ENCODE assay signal across 11 cellular contexts in the genomic region with DNA sequence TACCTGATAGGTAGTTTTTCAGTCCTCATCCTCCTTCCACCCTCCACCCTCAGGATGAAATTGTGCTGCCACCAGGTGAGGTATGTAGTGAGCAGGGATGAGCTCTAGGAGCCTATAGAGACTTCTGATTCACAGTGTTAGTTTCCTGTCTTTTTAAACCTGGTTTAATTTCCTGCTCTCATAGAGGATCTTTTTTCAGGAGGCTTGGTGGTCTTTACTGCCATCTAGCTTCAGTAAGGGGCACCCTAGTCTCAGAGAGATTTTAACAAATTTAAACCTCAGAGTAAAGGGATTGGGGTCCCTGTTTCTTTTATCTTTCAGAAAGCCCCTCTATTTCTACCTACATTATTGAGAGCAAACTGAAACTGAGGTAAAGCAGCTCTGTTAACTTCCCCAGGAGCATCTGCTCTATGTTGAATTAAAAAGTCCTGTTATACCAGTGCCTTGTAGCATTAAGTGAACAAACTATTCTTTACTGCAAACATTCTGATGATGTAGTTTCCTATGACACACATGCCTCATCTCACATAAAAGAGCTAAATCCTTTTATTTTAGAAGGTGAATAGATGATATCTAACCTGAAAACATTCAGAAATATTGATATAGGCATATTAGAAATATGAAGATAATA.
A peak's percentile ranks its signal among the peaks of the same experiment; 100 is the strongest.
DNase-seq lines count a peak whose midpoint lies in the region; ATAC-seq and TF ChIP-seq lines count a peak whose summit lies in the region.
"Had no signal": no experiment of that assay in that cellular context is flagged by ENCODE, and none has a peak within 500 bp of the region (broad histone marks: within the 10 kb centered on the region; RNA-seq: fewer than 3 reads in every experiment).

No MANE protein-coding gene starts in this region.

- TF ChIP-seq CTCF in A673 (conservative IDR thresholded peaks at IDR 0.05; ENCODE audit: low read depth, low read length), result peak; percentile 52
- TF ChIP-seq CTCF in RWPE2 (IDR thresholded peaks at IDR 0.05; ENCODE audit: poor library complexity, severe bottlenecking), result peak; percentile 64
- TF ChIP-seq CTCF in foreskin fibroblast (IDR thresholded peaks at IDR 0.05; ENCODE audit: low read depth, low read length), result peak; percentile 22
- TF ChIP-seq CTCF in CD8-positive, alpha-beta T cell (IDR thresholded peaks at IDR 0.05), result no peak

- no peaks in the 10 kb centered on the region for H3K9me3 ChIP-seq in A673 (ENCODE audit: low read depth, low read length, poor library complexity, severe bottlenecking)
- H3K9me3 ChIP-seq in GM23248 (ENCODE audit: low read depth), result no peaks in the 10 kb centered on the region
- H3K9me3 ChIP-seq in RWPE2 (ENCODE audit: severe bottlenecking), result no peaks in the 10 kb centered on the region
- no peaks in the 10 kb centered on the region for H3K9me3 ChIP-seq in CD8-positive, alpha-beta T cell (ENCODE audit: low read length)

- BruUV-seq in A673 (replicated peaks; lab: Mats Ljungman, UMichigan), result no TSS peak

- H3K4me1 ChIP-seq in A673 (ENCODE audit: insufficient read depth, low read length, poor library complexity, severe bottlenecking), result no peaks in the 10 kb centered on the region
- peaks cover 18% of the 10 kb centered on the region for H3K4me1 ChIP-seq in GM23248 (ENCODE audit: insufficient read depth)
- peaks cover 6% of the 10 kb centered on the region for H3K4me1 ChIP-seq in RWPE2 (ENCODE audit: insufficient read depth, poor library complexity, severe bottlenecking)
- no peaks in the 10 kb centered on the region for H3K4me1 ChIP-seq in CD8-positive, alpha-beta T cell (ENCODE audit: insufficient read depth, low read length)

- intact Hi-C loops in A673 (cut with micrococcal nuclease; ENCODE audit: unreplicated experiment), result no loop called here
- intact Hi-C loops in CD8-positive, alpha-beta T cell (cut with DNase I, micrococcal nuclease), result no loop called here

- H4K20me1 ChIP-seq in GM23248 (ENCODE audit: insufficient read depth), result no peaks in the 10 kb centered on the region

- H3K27ac ChIP-seq in A673 (ENCODE audit: low read depth, low read length, poor library complexity, severe bottlenecking) (no peak overlapping the region), GM23248 (no peak overlapping the region), RWPE2 (ENCODE audit: poor library complexity, severe bottlenecking) (no peak overlapping the region)
- H3K27ac ChIP-seq in CD8-positive, alpha-beta T cell (ENCODE audit: low read depth, low read length), result no peak overlapping the region
- H3K27ac ChIP-seq: skin epidermis had no signal

- in situ Hi-C loops in GM23248 (cut with MboI), result no loop called here

- no peak overlapping the region for H2AFZ ChIP-seq in GM23248

- H3F3A ChIP-seq in GM23248 (ENCODE audit: insufficient read depth), result peaks cover 22% of the 10 kb centered on the region

- peaks cover 2% of the 10 kb centered on the region for H3K36me3 Mint-ChIP-seq in CD8-positive, alpha-beta T cell

- peak; percentile 40 for DNase-seq in A673 (ENCODE audit: low spot score)
- peak; percentile 9 for DNase-seq in GM23248
- no peak for DNase-seq in RWPE2 (ENCODE audit: low spot score)
- DNase-seq in foreskin fibroblast, result peak in 1 of 2 donors; percentile 49
- no peak for DNase-seq in kidney glomerular epithelial cell (lab: John Stamatoyannopoulos, UW)
- no peak for DNase-seq in CD8-positive, alpha-beta T cell
- DNase-seq in dedifferentiated amniotic fluid mesenchymal stem cell (ENCODE audit: extremely low spot score), result no peak
- no peak for DNase-seq in GOT3 (lab: John Stamatoyannopoulos, UW)
- DNase-seq: CD8-positive, alpha-beta memory T cell; SHP77 treated with DMSO at 0.1 percent for 48 hours had no signal

- CTCF ChIA-PET in A673 (lab: Charles Lee), result interaction anchor here (0.5 to 1.1 kb wide), 4 partner anchors 30 to 982 kb away, joined by 3 to 11 read pairs (median 4); no protein-coding TSS in a partner anchor
- CTCF ChIA-PET in CD8-positive, alpha-beta T cell (lab: Charles Lee), result interaction anchor here (1.2 to 1.8 kb wide), 2 partner anchors 20 to 30 kb away, joined by 3 to 4 read pairs; no protein-coding TSS in a partner anchor

- no peaks in the 10 kb centered on the region for H3K79me2 ChIP-seq in GM23248 (ENCODE audit: insufficient read depth)

- H3K9me2 ChIP-seq in GM23248 (ENCODE audit: insufficient read depth), result no peaks in the 10 kb centered on the region

- peaks cover 6% of the 10 kb centered on the region for H3K9me3 Mint-ChIP-seq in CD8-positive, alpha-beta T cell

- H3K9ac ChIP-seq in GM23248, result no peak overlapping the region

- H3K36me3 ChIP-seq in A673 (ENCODE audit: insufficient read depth, low read length, poor library complexity, severe bottlenecking), result no peaks in the 10 kb centered on the region
- H3K36me3 ChIP-seq in GM23248 (ENCODE audit: low read depth), result no peaks in the 10 kb centered on the region
- no peaks in the 10 kb centered on the region for H3K36me3 ChIP-seq in RWPE2 (ENCODE audit: low read depth)
- H3K36me3 ChIP-seq in CD8-positive, alpha-beta T cell (ENCODE audit: insufficient read depth, low read length), result no peaks in the 10 kb centered on the region

- peak; percentile 68; the same call in 2 of the 3 replicates for ATAC-seq in RWPE2 (ENCODE audit: low read depth)
- ATAC-seq in CD8-positive, alpha-beta T cell, result no peak

- no peaks in the 10 kb centered on the region for H3K4me1 Mint-ChIP-seq in CD8-positive, alpha-beta T cell (ENCODE audit: low read depth)
- H3K4me1 Mint-ChIP-seq: CD8-positive, alpha-beta memory T cell had no signal

- H3K27me3 ChIP-seq in A673 (replicated peaks; ENCODE audit: insufficient read depth, low read depth, low read length, poor library complexity) (peaks cover 28% of the 10 kb centered on the region), GM23248 (replicated peaks; ENCODE audit: insufficient read depth) (no peaks in the 10 kb centered on the region), RWPE2 (ENCODE audit: insufficient read depth, poor library complexity, severe bottlenecking) (no peaks in the 10 kb centered on the region)
- H3K27me3 ChIP-seq in CD8-positive, alpha-beta T cell (ENCODE audit: insufficient read depth, low read length), result no peaks in the 10 kb centered on the region

- no peak overlapping the region for H3K4me2 ChIP-seq in GM23248 (ENCODE audit: unreplicated experiment)

- H3K27ac Mint-ChIP-seq in CD8-positive, alpha-beta T cell, result no peak overlapping the region
- H3K27ac Mint-ChIP-seq: CD8-positive, alpha-beta memory T cell had no signal

- H3K27me3 Mint-ChIP-seq in CD8-positive, alpha-beta T cell (ENCODE audit: low read depth), result no peaks in the 10 kb centered on the region
- H3K27me3 Mint-ChIP-seq: CD8-positive, alpha-beta memory T cell had no signal

- no peak overlapping the region for H3K4me3 Mint-ChIP-seq in CD8-positive, alpha-beta T cell
- H3K4me3 Mint-ChIP-seq: CD8-positive, alpha-beta memory T cell had no signal

- H3K4me3 ChIP-seq in A673 (ENCODE audit: low read depth, low read length, poor library complexity, severe bottlenecking), result no peak overlapping the region
- no peak overlapping the region for H3K4me3 ChIP-seq in GM23248
- H3K4me3 ChIP-seq in RWPE2 (ENCODE audit: severe bottlenecking), result no peak overlapping the region
- H3K4me3 ChIP-seq in foreskin fibroblast (ENCODE audit: low read depth in 1 of 2, low read length in 2 of 2), result no peak overlapping the region
- no peak overlapping the region for H3K4me3 ChIP-seq in CD8-positive, alpha-beta T cell (ENCODE audit: low read depth, low read length)
- H3K4me3 ChIP-seq: skin epidermis had no signal

- POLR2A ChIA-PET in A673 (lab: Charles Lee; ENCODE audit: low non-redundant PET), result no interaction called here
- POLR2A ChIA-PET in CD8-positive, alpha-beta T cell (lab: Charles Lee), result no interaction called here

Comparison
In these comparisons a context has a peak if more than half of its experiments do, and no peak if none do; other contexts are left out.
1. DNase-seq: peak in A673 (single experiment) and GM23248 (single experiment); none in RWPE2 (single experiment), kidney glomerular epithelial cell (single experiment), CD8-positive, alpha-beta T cell (0 of 7), dedifferentiated amniotic fluid mesenchymal stem cell (single experiment) and GOT3 (single experiment).